In the genomic region with DNA sequence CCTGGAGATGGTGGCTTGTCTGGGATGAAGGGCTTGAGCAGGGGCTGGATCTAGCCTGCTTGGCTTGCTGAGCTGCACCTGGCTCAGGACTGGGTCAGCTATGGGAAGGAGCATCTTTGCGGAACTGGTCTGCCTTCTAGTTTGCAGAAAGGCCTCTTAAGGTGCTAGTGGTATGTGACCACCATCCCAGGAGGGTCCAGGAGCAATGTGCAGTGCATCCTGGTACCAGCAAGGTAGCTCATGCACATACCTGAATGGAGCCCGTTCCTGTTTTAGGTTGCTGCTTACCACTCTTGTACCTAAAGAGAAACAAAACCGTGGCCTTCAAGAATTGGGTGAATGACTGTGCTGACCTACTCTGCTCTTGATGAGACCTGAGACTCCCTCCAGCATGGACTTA, we compare ENCODE assay signal across 18 cellular contexts.
A peak's percentile ranks its signal among the peaks of the same experiment; 100 is the strongest.
DNase-seq lines count a peak whose midpoint lies in the region; ATAC-seq and TF ChIP-seq lines count a peak whose summit lies in the region.
"Had no signal": no experiment of that assay in that cellular context is flagged by ENCODE, and none has a peak within 500 bp of the region (broad histone marks: within the 10 kb centered on the region; RNA-seq: fewer than 3 reads in every experiment).

No MANE protein-coding gene starts in this region.

- DNase-seq in MM.1S (no peak), endodermal cell (peak; percentile 45), type B pancreatic cell (ENCODE audit: extremely low spot score, unreplicated experiment) (no peak), DMS 273 (lab: John Stamatoyannopoulos, UW; ENCODE audit: unreplicated experiment) (no peak), medulla oblongata (ENCODE audit: extremely low spot score) (no peak)
- DNase-seq: activated CD4-positive, CD25-positive, alpha-beta regulatory T cell treated with anti-CD3 and anti-CD28 coated beads, Interleukin-2, amount 50 U/mL, for 72 hours; COR-L47; dorsolateral prefrontal cortex; heart right ventricle; NCI-H187 treated with DMSO at 0.1 percent for 48 hours; stimulated activated naive CD8-positive, alpha-beta T cell treated with anti-CD3 and anti-CD28 coated beads, Interleukin-15, Interleukin-2, amounts not matched to agents 100 U/mL and 50 U/mL, for 24 hours; upper lobe of right lung had no signal

- no peak overlapping the region for H3K27ac Mint-ChIP-seq in endodermal cell
- H3K27ac Mint-ChIP-seq in type B pancreatic cell, result peak overlapping the region; percentile 97
- H3K27ac Mint-ChIP-seq: activated T-helper 17 cell treated with anti-CD3 and anti-CD28 coated beads, Interleukin-2, amount 50 U/mL, for 72 hours had no signal

- H3K4me2 ChIP-seq in MM.1S (ENCODE audit: low read depth, low read length), result peak overlapping the region; percentile 5; the same call in 1 of the 2 replicates

- H3K36me3 Mint-ChIP-seq in endodermal cell (ENCODE audit: low read depth), result peaks cover 45% of the 10 kb centered on the region
- H3K36me3 Mint-ChIP-seq in type B pancreatic cell, result no peaks in the 10 kb centered on the region

- TF ChIP-seq CTCF in MM.1S (IDR thresholded peaks at IDR 0.05; ENCODE audit: low read length), result no peak
- no peak for TF ChIP-seq CTCF in endodermal cell (conservative IDR thresholded peaks at IDR 0.05)
- no peak for TF ChIP-seq CTCF in type B pancreatic cell (conservative IDR thresholded peaks at IDR 0.05)

- H3K9me3 Mint-ChIP-seq in endodermal cell, result no peaks in the 10 kb centered on the region
- peaks cover 4% of the 10 kb centered on the region for H3K9me3 Mint-ChIP-seq in type B pancreatic cell
- H3K9me3 Mint-ChIP-seq: activated T-helper 17 cell treated with anti-CD3 and anti-CD28 coated beads, Interleukin-2, amount 50 U/mL, for 72 hours had no signal

- no peaks in the 10 kb centered on the region for H3K79me2 ChIP-seq in MM.1S (ENCODE audit: low read length)

- H3K36me3 ChIP-seq in MM.1S (replicated peaks; ENCODE audit: insufficient read depth, low read length) (no peaks in the 10 kb centered on the region), endodermal cell (ENCODE audit: control insufficient read depth, insufficient read depth, low read length) (no peaks in the 10 kb centered on the region), muscle layer of duodenum (ENCODE audit: control insufficient read depth in 1 of 2, insufficient read depth in 2 of 2, low read length in 2 of 2) (no peaks in the 10 kb centered on the region)
- H3K36me3 ChIP-seq: cardiac muscle cell, heart right ventricle, SJSA1, upper lobe of right lung had no signal

- H3K27me3 Mint-ChIP-seq in endodermal cell (ENCODE audit: insufficient read depth) (no peaks in the 10 kb centered on the region), type B pancreatic cell (no peaks in the 10 kb centered on the region)
- H3K27me3 Mint-ChIP-seq: activated T-helper 17 cell treated with anti-CD3 and anti-CD28 coated beads, Interleukin-2, amount 50 U/mL, for 72 hours had no signal

- H3K9me2 ChIP-seq in MM.1S (replicated peaks; ENCODE audit: insufficient read depth, low read length), result no peaks in the 10 kb centered on the region

- H3K4me3 ChIP-seq in MM.1S (ENCODE audit: low read length), result no peak overlapping the region
- H3K4me3 ChIP-seq in endodermal cell (ENCODE audit: low read length), result no peak overlapping the region
- H3K4me3 ChIP-seq in muscle layer of duodenum (ENCODE audit: low read depth in 1 of 2, low read length in 2 of 2), result no peak overlapping the region
- H3K4me3 ChIP-seq: cardiac muscle cell, dorsolateral prefrontal cortex, heart right ventricle, K562, SJSA1, upper lobe of right lung had no signal

- 93 to 100% methylated on average over 3 of the region's 3 CpGs for WGBS in endodermal cell (ENCODE audit: insufficient coverage in 1 of 2, insufficient read length in 1 of 2), 2 experiments

- H3K9me3 ChIP-seq in MM.1S (replicated peaks; ENCODE audit: insufficient read depth, low read length), result no peaks in the 10 kb centered on the region
- no peaks in the 10 kb centered on the region for H3K9me3 ChIP-seq in endodermal cell (ENCODE audit: control insufficient read depth, low read length)
- no peaks in the 10 kb centered on the region for H3K9me3 ChIP-seq in muscle layer of duodenum (ENCODE audit: control insufficient read depth in 1 of 2, low read length in 2 of 2)
- H3K9me3 ChIP-seq: heart right ventricle, SJSA1, upper lobe of right lung had no signal

- H3F3A ChIP-seq in MM.1S (ENCODE audit: insufficient read depth, low read length), result peaks cover 18% of the 10 kb centered on the region

- H3K4me1 Mint-ChIP-seq in endodermal cell (peaks cover 53% of the 10 kb centered on the region), type B pancreatic cell (ENCODE audit: unreplicated experiment) (peaks cover 47% of the 10 kb centered on the region)

- H3K9ac ChIP-seq in MM.1S (ENCODE audit: low read length) (no peak overlapping the region), endodermal cell (ENCODE audit: extremely low read depth, low read length, poor library complexity, severe bottlenecking) (no peak overlapping the region)

- H3K4me1 ChIP-seq in MM.1S (ENCODE audit: low read length) (peaks cover 44% of the 10 kb centered on the region), endodermal cell (ENCODE audit: control insufficient read depth, insufficient read depth, low read length) (peaks cover 14% of the 10 kb centered on the region), muscle layer of duodenum (ENCODE audit: control insufficient read depth in 1 of 2, insufficient read depth in 2 of 2, low read length in 2 of 2) (peaks cover 0 to 3% of the 10 kb centered on the region in 2 donors)

- H3K27me3 ChIP-seq in MM.1S (replicated peaks; ENCODE audit: insufficient read depth, low read length) (no peaks in the 10 kb centered on the region), endodermal cell (ENCODE audit: control insufficient read depth, insufficient read depth, low read length, poor library complexity, severe bottlenecking) (no peaks in the 10 kb centered on the region), muscle layer of duodenum (ENCODE audit: low read depth, low read length) (no peaks in the 10 kb centered on the region)
- H3K27me3 ChIP-seq: cardiac muscle cell, dorsolateral prefrontal cortex, SJSA1, upper lobe of right lung had no signal

- H3K27ac ChIP-seq in MM.1S (ENCODE audit: low read length) (no peak overlapping the region), endodermal cell (ENCODE audit: low read depth, low read length) (no peak overlapping the region), muscle layer of duodenum (ENCODE audit: low read length) (peak overlapping the region; percentile 17)
- H3K27ac ChIP-seq: cardiac muscle cell, SJSA1, upper lobe of right lung had no signal

- no peak for ATAC-seq in SK-N-SH treated with all-trans-retinoic acid at 6 μM for 48 hours
- ATAC-seq: activated T-helper 17 cell treated with anti-CD3 and anti-CD28 coated beads, Interleukin-2, amount 50 U/mL, for 72 hours; K562; stimulated activated naive CD8-positive, alpha-beta T cell treated with anti-CD3 and anti-CD28 coated beads, Interleukin-15, Interleukin-2, amounts not matched to agents 100 U/mL and 50 U/mL, for 24 hours had no signal

- no peak overlapping the region for H3K4me3 Mint-ChIP-seq in endodermal cell
- peak overlapping the region; percentile 78 for H3K4me3 Mint-ChIP-seq in type B pancreatic cell
- H3K4me3 Mint-ChIP-seq: activated T-helper 17 cell treated with anti-CD3 and anti-CD28 coated beads, Interleukin-2, amount 50 U/mL, for 72 hours had no signal

- no peak overlapping the region for H2AFZ ChIP-seq in MM.1S (ENCODE audit: low read length)

- no peaks in the 10 kb centered on the region for H4K20me1 ChIP-seq in MM.1S (ENCODE audit: insufficient read depth, low read length)

TF ChIP-seq in SK-N-SH treated with all-trans-retinoic acid at 6 μM for 48 hours, 23 proteins besides CTCF, POLR2A, EP300 and RAD21 (continues in another document):
- TF ChIP-seq SNAI2 (CRISPR knock-in tag; IDR thresholded peaks at IDR 0.05) (no peak), TOX (CRISPR knock-in tag; IDR thresholded peaks at IDR 0.05; ENCODE audit: borderline replicate concordance) (no peak), PPARA (CRISPR knock-in tag; IDR thresholded peaks at IDR 0.05; ENCODE audit: borderline replicate concordance) (no peak), ZC3H10 (CRISPR knock-in tag; IDR thresholded peaks at IDR 0.05) (no peak), ZFP30 (CRISPR knock-in tag; IDR thresholded peaks at IDR 0.05) (no peak), RARB (CRISPR knock-in tag; IDR thresholded peaks at IDR 0.05) (no peak)
- TF ChIP-seq, protein P1, sequence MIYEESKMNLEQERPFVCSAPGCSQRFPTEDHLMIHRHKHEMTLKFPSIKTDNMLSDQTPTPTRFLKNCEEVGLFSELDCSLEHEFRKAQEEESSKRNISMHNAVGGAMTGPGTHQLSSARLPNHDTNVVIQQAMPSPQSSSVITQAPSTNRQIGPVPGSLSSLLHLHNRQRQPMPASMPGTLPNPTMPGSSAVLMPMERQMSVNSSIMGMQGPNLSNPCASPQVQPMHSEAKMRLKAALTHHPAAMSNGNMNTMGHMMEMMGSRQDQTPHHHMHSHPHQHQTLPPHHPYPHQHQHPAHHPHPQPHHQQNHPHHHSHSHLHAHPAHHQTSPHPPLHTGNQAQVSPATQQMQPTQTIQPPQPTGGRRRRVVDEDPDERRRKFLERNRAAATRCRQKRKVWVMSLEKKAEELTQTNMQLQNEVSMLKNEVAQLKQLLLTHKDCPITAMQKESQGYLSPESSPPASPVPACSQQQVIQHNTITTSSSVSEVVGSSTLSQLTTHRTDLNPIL (CRISPR knock-in tag; IDR thresholded peaks at IDR 0.05; ENCODE audit: low read depth), result no peak
- TF ChIP-seq, protein P2, sequence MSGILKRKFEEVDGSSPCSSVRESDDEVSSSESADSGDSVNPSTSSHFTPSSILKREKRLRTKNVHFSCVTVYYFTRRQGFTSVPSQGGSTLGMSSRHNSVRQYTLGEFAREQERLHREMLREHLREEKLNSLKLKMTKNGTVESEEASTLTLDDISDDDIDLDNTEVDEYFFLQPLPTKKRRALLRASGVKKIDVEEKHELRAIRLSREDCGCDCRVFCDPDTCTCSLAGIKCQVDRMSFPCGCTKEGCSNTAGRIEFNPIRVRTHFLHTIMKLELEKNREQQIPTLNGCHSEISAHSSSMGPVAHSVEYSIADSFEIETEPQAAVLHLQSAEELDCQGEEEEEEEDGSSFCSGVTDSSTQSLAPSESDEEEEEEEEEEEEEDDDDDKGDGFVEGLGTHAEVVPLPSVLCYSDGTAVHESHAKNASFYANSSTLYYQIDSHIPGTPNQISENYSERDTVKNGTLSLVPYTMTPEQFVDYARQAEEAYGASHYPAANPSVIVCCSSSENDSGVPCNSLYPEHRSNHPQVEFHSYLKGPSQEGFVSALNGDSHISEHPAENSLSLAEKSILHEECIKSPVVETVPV (CRISPR knock-in tag; IDR thresholded peaks at IDR 0.05), result no peak
